Comparison of ENCODE assay signal across 14 cellular contexts in the genomic region with DNA sequence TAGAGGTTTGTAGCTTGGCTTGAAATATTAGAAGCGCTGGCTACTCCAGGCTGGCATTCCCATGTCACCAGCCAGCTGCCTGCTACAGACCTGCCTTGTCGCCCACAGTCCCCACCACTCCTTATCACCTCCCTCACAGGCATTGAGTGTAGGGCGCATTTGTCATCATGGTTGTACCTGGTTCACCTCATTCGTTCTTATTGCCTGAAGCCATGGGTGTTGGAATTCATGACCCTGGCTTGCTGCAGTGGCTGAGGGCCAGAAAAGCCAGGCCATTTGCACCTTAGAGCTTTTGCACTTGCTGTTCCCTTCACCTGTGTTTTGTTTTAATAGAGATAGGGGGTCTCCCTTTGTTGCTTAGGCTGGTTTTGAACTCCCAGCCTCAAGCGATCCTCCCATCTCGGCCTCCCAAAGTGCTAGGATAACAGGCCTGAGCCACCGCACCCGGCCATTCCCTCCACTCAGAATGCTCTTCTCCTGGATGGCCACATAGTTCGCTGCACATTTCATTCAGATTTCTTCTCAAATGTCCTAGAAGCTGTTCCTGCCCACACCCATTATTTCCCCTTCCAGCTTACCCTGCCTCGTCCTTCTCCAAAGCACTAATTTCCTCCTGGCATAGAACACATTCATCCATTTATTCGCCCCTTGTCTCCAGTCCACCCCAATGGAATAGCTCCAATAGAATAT.
"Had no signal": no experiment of that assay in that cellular context is flagged by ENCODE, and none has a peak within 500 bp of the region (broad histone marks: within the 10 kb centered on the region; RNA-seq: fewer than 3 reads in every experiment).

No MANE protein-coding gene starts in this region.

- H3K36me3 Mint-ChIP-seq: activated naive CD4-positive, alpha-beta T cell treated with anti-CD3 and anti-CD28 coated beads, Interleukin-2, amount 10 ng/mL, durations not matched to agents 7 days and 5 days had no signal

- DNase-seq: activated CD4-positive, alpha-beta memory T cell treated with anti-CD3 and anti-CD28 coated beads, Interleukin-2, amount 10 ng/mL, durations not matched to agents 7 days and 5 days; activated CD4-positive, alpha-beta T cell treated with anti-CD3 and anti-CD28 coated beads for 36 hours; activated naive CD4-positive, alpha-beta T cell treated with anti-CD3 and anti-CD28 coated beads, Interleukin-2, amount 10 ng/mL, durations not matched to agents 7 days and 5 days; hippocampal formation; kidney; left ventricle myocardium inferior; SHP77 treated with DMSO at 0.1 percent for 48 hours; stimulated activated CD4-positive, alpha-beta T cell treated with anti-CD3 and anti-CD28 coated beads, Interleukin-1b, Interleukin-23, amount 100 ng/mL, for 48 hours; T-helper 1 cell had no signal

- H3K4me1 ChIP-seq: left ventricle myocardium inferior, tibial nerve had no signal

- H3K4me3 ChIP-seq: left ventricle myocardium inferior, tibial nerve had no signal

- H3K9me3 Mint-ChIP-seq: activated CD4-positive, alpha-beta memory T cell treated with anti-CD3 and anti-CD28 coated beads, Interleukin-2, amount 10 ng/mL, durations not matched to agents 7 days and 5 days; activated naive CD4-positive, alpha-beta T cell treated with anti-CD3 and anti-CD28 coated beads, Interleukin-2, amount 10 ng/mL, durations not matched to agents 7 days and 5 days had no signal

- H3K27me3 ChIP-seq: tibial nerve had no signal

- H3K36me3 ChIP-seq: left ventricle myocardium inferior, tibial nerve had no signal

- H3K27me3 Mint-ChIP-seq: activated CD4-positive, alpha-beta T cell treated with anti-CD3 and anti-CD28 coated beads for 36 hours had no signal

- H3K27ac Mint-ChIP-seq: activated CD4-positive, alpha-beta memory T cell treated with anti-CD3 and anti-CD28 coated beads, Interleukin-2, amount 10 ng/mL, durations not matched to agents 7 days and 5 days; activated CD4-positive, alpha-beta T cell treated with anti-CD3 and anti-CD28 coated beads for 36 hours; activated naive CD4-positive, alpha-beta T cell treated with anti-CD3 and anti-CD28 coated beads, Interleukin-2, amount 10 ng/mL, durations not matched to agents 7 days and 5 days had no signal

- ATAC-seq: activated CD4-positive, alpha-beta T cell treated with anti-CD3 and anti-CD28 coated beads for 36 hours; esophagus mucosa; sciatic nerve; SK-N-SH treated with all-trans-retinoic acid at 6 μM for 48 hours had no signal

- H3K4me1 Mint-ChIP-seq: activated CD4-positive, alpha-beta memory T cell treated with anti-CD3 and anti-CD28 coated beads, Interleukin-2, amount 10 ng/mL, durations not matched to agents 7 days and 5 days; activated CD4-positive, alpha-beta T cell treated with anti-CD3 and anti-CD28 coated beads for 36 hours had no signal

- H3K9me3 ChIP-seq: left ventricle myocardium inferior, tibial nerve had no signal

- H3K27ac ChIP-seq: left ventricle myocardium inferior, tibial nerve, VCaP had no signal

- H3K4me3 Mint-ChIP-seq: activated CD4-positive, alpha-beta memory T cell treated with anti-CD3 and anti-CD28 coated beads, Interleukin-2, amount 10 ng/mL, durations not matched to agents 7 days and 5 days; activated CD4-positive, alpha-beta T cell treated with anti-CD3 and anti-CD28 coated beads for 36 hours; activated naive CD4-positive, alpha-beta T cell treated with anti-CD3 and anti-CD28 coated beads, Interleukin-2, amount 10 ng/mL, durations not matched to agents 7 days and 5 days had no signal
